Comparison of ENCODE assay signal across 13 cellular contexts in genomic region chr2:205709319-205709718, GRCh38. TPM values are rescaled to one million over a fixed set of nuclear protein-coding genes. Genes with fewer than 3 reads are reported as not detected.
A peak's percentile ranks its signal among the peaks of the same experiment; 100 is the strongest.
DNase-seq lines count a peak whose midpoint lies in the region; ATAC-seq and TF ChIP-seq lines count a peak whose summit lies in the region.
"Had no signal": no experiment of that assay in that cellular context is flagged by ENCODE, and none has a peak within 500 bp of the region (broad histone marks: within the 10 kb centered on the region; RNA-seq: fewer than 3 reads in every experiment).

No MANE protein-coding gene starts in this region.

- no peak for TF ChIP-seq CTCF in hepatocyte (IDR thresholded peaks at IDR 0.05; ENCODE audit: poor library complexity)

- H3K9me3 ChIP-seq in hepatocyte (ENCODE audit: low read depth), result no peaks in the 10 kb centered on the region

- no peak for DNase-seq in activated naive CD8-positive, alpha-beta T cell treated with anti-CD3 and anti-CD28 coated beads, Interleukin-2, amount 50 U/mL, for 24 hours
- DNase-seq in UCSD-AML1 (lab: John Stamatoyannopoulos, UW; ENCODE audit: unreplicated experiment) (no peak), DMS79 treated with DMSO at 0.1 percent for 48 hours (lab: John Stamatoyannopoulos, UW) (no peak), hepatocyte (ENCODE audit: low spot score) (no peak)
- DNase-seq: central memory CD4-positive, alpha-beta T cell; DMS 273 treated with DMSO at 0.1 percent for 48 hours; effector memory CD4-positive, alpha-beta T cell; H9 had no signal

- peaks cover 66% of the 10 kb centered on the region for H3K4me1 Mint-ChIP-seq in activated naive CD8-positive, alpha-beta T cell treated with anti-CD3 and anti-CD28 coated beads, Interleukin-2, amount 50 U/mL, for 24 hours

- H3K36me3 Mint-ChIP-seq in activated naive CD8-positive, alpha-beta T cell treated with anti-CD3 and anti-CD28 coated beads, Interleukin-2, amount 50 U/mL, for 24 hours (ENCODE audit: low read depth), result no peaks in the 10 kb centered on the region
- H3K36me3 Mint-ChIP-seq: WTC11 had no signal

- no peaks in the 10 kb centered on the region for H4K20me1 ChIP-seq in hepatocyte (ENCODE audit: insufficient read depth, poor library complexity, severe bottlenecking)

- 92% methylated on average over 4 of the region's 4 CpGs for WGBS in hepatocyte (ENCODE audit: low lambda C conversion rate, missing lambda C conversion rate)

- peak overlapping the region; percentile 47 for H3K27ac Mint-ChIP-seq in activated naive CD8-positive, alpha-beta T cell treated with anti-CD3 and anti-CD28 coated beads, Interleukin-2, amount 50 U/mL, for 24 hours
- H3K27ac Mint-ChIP-seq: WTC11 had no signal

- H2AFZ ChIP-seq in hepatocyte, result no peak overlapping the region

- ATAC-seq in GM18498 (IDR thresholded peaks at IDR 0.05; ENCODE audit: unreplicated experiment), result peak; percentile 39
- ATAC-seq in GM21423 (IDR thresholded peaks at IDR 0.05; ENCODE audit: unreplicated experiment), result peak; percentile 18
- ATAC-seq in activated naive CD8-positive, alpha-beta T cell treated with anti-CD3 and anti-CD28 coated beads, Interleukin-2, amount 50 U/mL, for 24 hours, result no peak
- no peak for ATAC-seq in GM21825 (IDR thresholded peaks at IDR 0.05; ENCODE audit: unreplicated experiment)
- ATAC-seq: WTC11 had no signal

- H3K4me1 ChIP-seq in rectal smooth muscle tissue (ENCODE audit: control insufficient read depth, insufficient read depth, low read length), result peaks cover 82% of the 10 kb centered on the region
- peaks cover 14% of the 10 kb centered on the region for H3K4me1 ChIP-seq in hepatocyte (ENCODE audit: insufficient read depth)

- H3K9ac ChIP-seq in rectal smooth muscle tissue (ENCODE audit: low read length), result no peak overlapping the region

- H3K27me3 Mint-ChIP-seq in activated naive CD8-positive, alpha-beta T cell treated with anti-CD3 and anti-CD28 coated beads, Interleukin-2, amount 50 U/mL, for 24 hours, result no peaks in the 10 kb centered on the region

- H3K9me3 Mint-ChIP-seq in activated naive CD8-positive, alpha-beta T cell treated with anti-CD3 and anti-CD28 coated beads, Interleukin-2, amount 50 U/mL, for 24 hours, result no peaks in the 10 kb centered on the region
- H3K9me3 Mint-ChIP-seq: H9 had no signal

- H3K4me3 ChIP-seq in rectal smooth muscle tissue (ENCODE audit: low read length), result no peak overlapping the region
- no peak overlapping the region for H3K4me3 ChIP-seq in hepatocyte

- no peaks in the 10 kb centered on the region for H3K27me3 ChIP-seq in rectal smooth muscle tissue (ENCODE audit: control insufficient read depth, insufficient read depth, low read length)
- no peaks in the 10 kb centered on the region for H3K27me3 ChIP-seq in hepatocyte

- peak overlapping the region; percentile 84 for H3K27ac ChIP-seq in rectal smooth muscle tissue (ENCODE audit: low read depth, low read length)
- H3K27ac ChIP-seq in hepatocyte, result no peak overlapping the region

- H3K36me3 ChIP-seq in rectal smooth muscle tissue (ENCODE audit: control insufficient read depth, insufficient read depth, low read length) (no peaks in the 10 kb centered on the region), hepatocyte (replicated peaks; ENCODE audit: insufficient read depth, low read depth) (no peaks in the 10 kb centered on the region)

- peaks cover 35% of the 10 kb centered on the region for H3K79me2 ChIP-seq in hepatocyte

- no peaks in the 10 kb centered on the region for H3K9me2 ChIP-seq in hepatocyte (replicated peaks; ENCODE audit: insufficient read depth)

- no peak overlapping the region for H3K4me2 ChIP-seq in hepatocyte

- H3K4me3 Mint-ChIP-seq in activated naive CD8-positive, alpha-beta T cell treated with anti-CD3 and anti-CD28 coated beads, Interleukin-2, amount 50 U/mL, for 24 hours, result no peak overlapping the region
- H3K4me3 Mint-ChIP-seq: H9, WTC11 had no signal

RNA-seq across cellular contexts. Expression of gene NRP2, which starts 27.0 kb away (rescaled TPM):
- total RNA-seq in hepatocyte, result 60.2 and 79.2 TPM in 2 replicates
- 61.0 and 74.6 TPM in 2 replicates for polyA plus RNA-seq in hepatocyte

Comparison
In these comparisons a context has a peak if more than half of its experiments do, and no peak if none do; other contexts are left out.
1. ATAC-seq: peak in GM18498 (single experiment) and GM21423 (single experiment); none in activated naive CD8-positive, alpha-beta T cell treated with anti-CD3 and anti-CD28 coated beads, Interleukin-2, amount 50 U/mL, for 24 hours (single experiment) and GM21825 (single experiment).